ENCODE assay signal across 8 cellular contexts in genomic region chr20:52313335-52313963, GRCh38.
A peak's percentile ranks its signal among the peaks of the same experiment; 100 is the strongest.
DNase-seq lines count a peak whose midpoint lies in the region; ATAC-seq, FAIRE-seq and TF ChIP-seq lines count a peak whose summit lies in the region.

No MANE protein-coding gene starts in this region.

- no peak for FAIRE-seq in kidney (lab: Jason Lieb, UNC)

- CTCF ChIA-PET in BJ (lab: Yijun Ruan, JAX): interaction anchor here (0.7 to 3.5 kb wide), 10 partner anchors 10 to 1917 kb away, joined by 3 to 26 read pairs (median 4); no protein-coding TSS in a partner anchor

- H3K4me1 ChIP-seq in kidney (ENCODE audit: control insufficient read depth in 1 of 2, insufficient read depth in 1 of 2, low read depth in 1 of 2, low read length in 2 of 2): no peaks in the 10 kb centered on the region

- ATAC-seq in HG02610 (IDR thresholded peaks at IDR 0.05; ENCODE audit: unreplicated experiment) (no peak), HG03457 (IDR thresholded peaks at IDR 0.05; ENCODE audit: unreplicated experiment) (no peak)

- POLR2A ChIA-PET in BJ (lab: Charles Lee): no interaction called here

- no peak for DNase-seq in BJ (ENCODE audit: low read depth)
- peak; percentile 44 for DNase-seq in NCI-H1048 (lab: John Stamatoyannopoulos, UW)
- no peak for DNase-seq in kidney
- no peak for DNase-seq in T-helper 2 cell
- DNase-seq in GM20000 (ENCODE audit: low spot score): no peak

- TF ChIP-seq CTCF in BJ (IDR thresholded peaks at IDR 0.05; ENCODE audit: insufficient read depth, low read depth, low read length): peak; percentile 54
- peak; percentile 86 for TF ChIP-seq CTCF in VCaP (conservative IDR thresholded peaks at IDR 0.05)
- peak; percentile 24 for TF ChIP-seq CTCF in kidney (IDR thresholded peaks at IDR 0.05; ENCODE audit: borderline replicate concordance, extremely low read depth, insufficient read depth)
- TF ChIP-seq CTCF in GM20000 (IDR thresholded peaks at IDR 0.05; ENCODE audit: extremely low read depth, missing control alignments): no peak

- intact Hi-C loops in kidney (cut with DNase I): no loop called here

- H3K36me3 ChIP-seq in BJ (ENCODE audit: control insufficient read depth, insufficient read depth, low read length): no peaks in the 10 kb centered on the region
- no peaks in the 10 kb centered on the region for H3K36me3 ChIP-seq in kidney (ENCODE audit: control insufficient read depth in 1 of 2, insufficient read depth in 2 of 2, low read length in 2 of 2)

- no peak overlapping the region for H3K4me3 ChIP-seq in BJ (ENCODE audit: low read depth, low read length)
- peak overlapping the region in 1 of 2 donors; percentile 14 for H3K4me3 ChIP-seq in kidney (ENCODE audit: low read length in 2 of 2)

- H3K9ac ChIP-seq in kidney (ENCODE audit: low read length in 2 of 2): no peak overlapping the region

- peaks cover 0 to 3% of the 10 kb centered on the region in 2 donors for H3K9me3 ChIP-seq in kidney (ENCODE audit: control insufficient read depth in 1 of 2, low read length in 2 of 2)

- H3K27me3 ChIP-seq in BJ (ENCODE audit: control insufficient read depth, insufficient read depth, low read length): no peaks in the 10 kb centered on the region

- peak overlapping the region; percentile 24; the same call in 1 of the 2 replicates for H3K27ac ChIP-seq in VCaP
- H3K27ac ChIP-seq in kidney (ENCODE audit: low read depth in 2 of 2, low read length in 2 of 2): no peak overlapping the region
